Comparison of ENCODE assay signal across 7 cellular contexts in genomic region chr1:33036051-33036525, GRCh38. TPM values are rescaled to one million over a fixed set of nuclear protein-coding genes. Genes with fewer than 3 reads are reported as not detected.
DNase-seq lines count a peak whose midpoint lies in the region; ATAC-seq and TF ChIP-seq lines count a peak whose summit lies in the region.

No MANE protein-coding gene starts in this region.

- H3K4me3 Mint-ChIP-seq in stimulated activated memory B cell treated with anti-CD40 and anti-IgM and Interleukin-4, amounts not matched to agents 10 μg/mL and 1 μg/mL and 100 μg/mL, for 72 hours, result peak overlapping the region; percentile 85

- no peaks in the 10 kb centered on the region for H3K9me3 Mint-ChIP-seq in stimulated activated memory B cell treated with anti-CD40 and anti-IgM and Interleukin-4, amounts not matched to agents 10 μg/mL and 1 μg/mL and 100 μg/mL, for 72 hours

- DNase-seq in GM06990 (ENCODE audit: extremely low read depth, insufficient read length) (no peak), MG63 (no peak), adrenal gland (peak in 1 of 7 donors; percentile 21), iPS-NIHi11 (ENCODE audit: low spot score) (peak; percentile 30), DMS153 (lab: John Stamatoyannopoulos, UW) (no peak)

- intact Hi-C loops in adrenal gland (cut with DNase I), result no loop called here

- peak overlapping the region; percentile 29 to 92 (median 80) for H3K27ac ChIP-seq in adrenal gland

- no peaks in the 10 kb centered on the region for H3K36me3 ChIP-seq in GM06990 (ENCODE audit: control insufficient read depth, insufficient read depth, low read length)
- peaks cover 40% of the 10 kb centered on the region for H3K36me3 ChIP-seq in MG63
- no peaks in the 10 kb centered on the region for H3K36me3 ChIP-seq in adrenal gland (replicated peaks in 1 of 2)

- peaks cover 10 to 36% of the 10 kb centered on the region in 2 donors for H3K4me1 ChIP-seq in adrenal gland (replicated peaks in 1 of 2)

- TF ChIP-seq CTCF in GM06990 (IDR thresholded peaks at IDR 0.05; ENCODE audit: insufficient read depth, low read length, poor library complexity, severe bottlenecking), result no peak
- no peak for TF ChIP-seq CTCF in adrenal gland (IDR thresholded peaks at IDR 0.05)

- no peaks in the 10 kb centered on the region for H3K9me3 ChIP-seq in MG63
- no peaks in the 10 kb centered on the region for H3K9me3 ChIP-seq in adrenal gland (replicated peaks in 1 of 3)

- peaks cover 24% of the 10 kb centered on the region for H3K36me3 Mint-ChIP-seq in stimulated activated memory B cell treated with anti-CD40 and anti-IgM and Interleukin-4, amounts not matched to agents 10 μg/mL and 1 μg/mL and 100 μg/mL, for 72 hours

- H3K27me3 Mint-ChIP-seq in stimulated activated memory B cell treated with anti-CD40 and anti-IgM and Interleukin-4, amounts not matched to agents 10 μg/mL and 1 μg/mL and 100 μg/mL, for 72 hours, result no peaks in the 10 kb centered on the region

- no peak for ATAC-seq in stimulated activated memory B cell treated with anti-CD40 and anti-IgM and Interleukin-4, amounts not matched to agents 10 μg/mL and 1 μg/mL and 100 μg/mL, for 72 hours
- no peak for ATAC-seq in HG03520 (IDR thresholded peaks at IDR 0.05; ENCODE audit: unreplicated experiment)

- peak overlapping the region; percentile 97 for H3K4me3 ChIP-seq in GM06990 (replicated peaks; ENCODE audit: low read depth, low read length)
- peak overlapping the region; percentile 95 for H3K4me3 ChIP-seq in MG63
- peak overlapping the region in 3 of 4 donors; percentile 50 to 92 (median 76) for H3K4me3 ChIP-seq in adrenal gland

- peak overlapping the region; percentile 89 for H3K27ac Mint-ChIP-seq in stimulated activated memory B cell treated with anti-CD40 and anti-IgM and Interleukin-4, amounts not matched to agents 10 μg/mL and 1 μg/mL and 100 μg/mL, for 72 hours

- 11 to 13% (median 13%) methylated on average over 5 of the region's 5 CpGs for WGBS in adrenal gland, 4 donors

- no peak for TF ChIP-seq POLR2A in adrenal gland (IDR thresholded peaks at IDR 0.05)

- H3K27me3 ChIP-seq in GM06990 (replicated peaks; ENCODE audit: control insufficient read depth, insufficient read depth, low read length) (no peaks in the 10 kb centered on the region), MG63 (no peaks in the 10 kb centered on the region), adrenal gland (no peaks in the 10 kb centered on the region)

- H3K4me1 Mint-ChIP-seq in stimulated activated memory B cell treated with anti-CD40 and anti-IgM and Interleukin-4, amounts not matched to agents 10 μg/mL and 1 μg/mL and 100 μg/mL, for 72 hours, result peaks cover 47% of the 10 kb centered on the region

RNA-seq across cellular contexts. Expression of gene AK2, which starts 0.6 kb away (rescaled TPM):
- total RNA-seq in MG63 (2014; rRNA removed; shearing (Covaris generic); ENCODE audit: low replicate concordance), result 302 and 372 TPM in 2 replicates
- 100 to 1,000 TPM; 105 to 176 (median 144) TPM for total RNA-seq in adrenal gland
- polyA plus RNA-seq in adrenal gland, result 100 to 1,000 TPM in 1 of 3 donors, 10 to 100 TPM in 2; 55.3 to 245 (median 75.7) TPM

RNA-seq across cellular contexts. Expression of gene AZIN2, which starts 44.9 kb away (rescaled TPM):
- total RNA-seq in MG63 (2014; rRNA removed; shearing (Covaris generic); ENCODE audit: low replicate concordance), result 2.3 and 3.6 TPM in 2 replicates
- 10 to 100 TPM in 5 of 8 donors, 1 to 10 TPM in 3; 5.1 to 18.9 (median 11.2) TPM for total RNA-seq in adrenal gland
- polyA plus RNA-seq in adrenal gland, result 10 to 100 TPM in 1 of 3 donors, 1 to 10 TPM in 2; 2.3 to 14.7 (median 7.8) TPM
